In genomic region chr6:90249044-90249443, GRCh38 we compare ENCODE assay signal across 1 cellular context.
TF ChIP-seq lines count a peak whose summit lies in the region.

No MANE protein-coding gene starts in this region.

TF ChIP-seq in IMR-90, 13 proteins besides CTCF, POLR2A, EP300 and RAD21:
- no peak for TF ChIP-seq MAFK (IDR thresholded peaks at IDR 0.05; ENCODE audit: low read depth, low read length)
- no peak for TF ChIP-seq CHD1 (IDR thresholded peaks at IDR 0.05; ENCODE audit: low read depth, low read length)
- no peak for TF ChIP-seq RCOR1 (IDR thresholded peaks at IDR 0.05; ENCODE audit: insufficient replicate concordance, low read length)
- no peak for TF ChIP-seq MAZ (IDR thresholded peaks at IDR 0.05; ENCODE audit: borderline replicate concordance, low read depth, low read length)
- TF ChIP-seq ELK1 (IDR thresholded peaks at IDR 0.05; ENCODE audit: borderline replicate concordance, low read depth, low read length): no peak
- no peak for TF ChIP-seq BHLHE40 (IDR thresholded peaks at IDR 0.05; ENCODE audit: low read depth, low read length)
- TF ChIP-seq SMC3 (IDR thresholded peaks at IDR 0.05; ENCODE audit: low read depth, low read length): no peak
- no peak for TF ChIP-seq RFX5 (IDR thresholded peaks at IDR 0.05; ENCODE audit: low read depth, low read length)
- TF ChIP-seq FOS (IDR thresholded peaks at IDR 0.05; ENCODE audit: low read depth, low read length): no peak
- no peak for TF ChIP-seq CEBPB (IDR thresholded peaks at IDR 0.05; ENCODE audit: low read depth, low read length)
- no peak for TF ChIP-seq MXI1 (IDR thresholded peaks at IDR 0.05; ENCODE audit: borderline replicate concordance, low read depth, low read length)
- TF ChIP-seq NFE2L2 (IDR thresholded peaks at IDR 0.05; ENCODE audit: low read depth, low read length): no peak
- no peak for TF ChIP-seq USF2 (IDR thresholded peaks at IDR 0.05; ENCODE audit: low read depth, low read length)
